In the genomic region with DNA sequence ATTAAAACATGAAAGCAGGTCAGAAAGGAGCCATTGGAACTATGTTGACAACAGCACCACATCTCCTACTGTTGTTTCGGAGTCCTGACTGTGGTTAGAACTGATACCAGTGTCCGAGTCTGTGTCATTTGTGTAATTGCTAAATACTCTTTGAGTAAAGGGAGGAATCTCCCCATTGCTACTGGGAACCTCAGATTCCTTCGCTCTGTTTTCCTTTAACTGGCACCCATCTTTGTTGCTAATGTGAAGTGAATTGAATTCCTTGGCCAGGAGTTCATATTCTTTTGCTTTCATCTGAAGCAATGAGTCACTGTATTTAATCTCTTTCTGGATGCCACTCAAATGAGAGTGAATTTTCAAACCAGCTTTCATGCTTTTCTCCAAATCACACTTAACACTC, we compare ENCODE assay signal across 16 cellular contexts. TPM values are rescaled to one million over a fixed set of nuclear protein-coding genes. Genes with fewer than 3 reads are reported as not detected.
A peak's percentile ranks its signal among the peaks of the same experiment; 100 is the strongest.
DNase-seq lines count a peak whose midpoint lies in the region; ATAC-seq, FAIRE-seq and TF ChIP-seq lines count a peak whose summit lies in the region.
"Had no signal": no experiment of that assay in that cellular context is flagged by ENCODE, and none has a peak within 500 bp of the region (broad histone marks: within the 10 kb centered on the region; RNA-seq: fewer than 3 reads in every experiment).

No MANE protein-coding gene starts in this region.

- H3K4me1 ChIP-seq in keratinocyte (ENCODE audit: control insufficient read depth, extremely low read depth, insufficient read depth, low read length) = peaks cover 24% of the 10 kb centered on the region

- no peaks in the 10 kb centered on the region for H3K27me3 ChIP-seq in keratinocyte (ENCODE audit: control insufficient read depth, extremely low read depth, insufficient read depth, low read length)

- ATAC-seq in HG02852 (IDR thresholded peaks at IDR 0.05; ENCODE audit: unreplicated experiment) (peak; percentile 57), T-cell (replicated peaks in 1 of 4) (no peak), HG02870 (IDR thresholded peaks at IDR 0.05; ENCODE audit: unreplicated experiment) (no peak)

- peaks cover 2% of the 10 kb centered on the region in 2 experiments for H3K36me3 ChIP-seq in keratinocyte (ENCODE audit: control insufficient read depth in 2 of 2, extremely low read depth in 1 of 2, insufficient read depth in 2 of 2, low read length in 2 of 2)
- H3K36me3 ChIP-seq: thoracic aorta, WERI-Rb-1 had no signal

- in situ Hi-C loops in ACHN (cut with HindIII; ENCODE audit: low pct_ligation_motif_present, low pct_unique_long_range_greater_than_20kb, low sequenced_read_pairs) (no loop called here), astrocyte of the spinal cord (cut with HindIII; ENCODE audit: low sequenced_read_pairs) (no loop called here)

- peak overlapping the region; percentile 74 for H3K27ac ChIP-seq in keratinocyte (ENCODE audit: control insufficient read depth, insufficient read depth, low read length)
- H3K27ac ChIP-seq: thoracic aorta, WERI-Rb-1 had no signal

- CTCF ChIA-PET in T-cell (lab: Charles Lee) = no interaction called here

- H3K4me2 ChIP-seq in keratinocyte (ENCODE audit: control insufficient read depth, extremely low read depth, insufficient read depth, low read depth, low read length) = peak overlapping the region; percentile 23

- H3K36me3 Mint-ChIP-seq in T-cell = no peaks in the 10 kb centered on the region
- H3K36me3 Mint-ChIP-seq: memory B cell had no signal

- H3K4me3 ChIP-seq in astrocyte of the spinal cord (ENCODE audit: low read depth, low read length) = no peak overlapping the region
- no peak overlapping the region for H3K4me3 ChIP-seq in keratinocyte (ENCODE audit: control insufficient read depth in 2 of 3, extremely low read depth in 1 of 3, insufficient read depth in 2 of 3, low read depth in 1 of 3, low read length in 3 of 3)
- H3K4me3 ChIP-seq: thoracic aorta had no signal

- H3K9me1 ChIP-seq in keratinocyte (ENCODE audit: control insufficient read depth, extremely low read depth, insufficient read depth, low read length) = no peaks in the 10 kb centered on the region

- no peaks in the 10 kb centered on the region for H3K4me1 Mint-ChIP-seq in T-cell
- H3K4me1 Mint-ChIP-seq: memory B cell had no signal

- TF ChIP-seq CTCF in astrocyte of the spinal cord (IDR thresholded peaks at IDR 0.05; ENCODE audit: low read depth, low read length) = no peak
- no peak for TF ChIP-seq CTCF in keratinocyte (optimal IDR thresholded peaks at IDR 0.05 in 1 of 3, IDR thresholded peaks at IDR 0.05 in 1 of 3, conservative IDR thresholded peaks at IDR 0.05 in 1 of 3; ENCODE audit: extremely low read depth in 1 of 3, insufficient read depth in 2 of 3, low read length in 3 of 3)

- peak overlapping the region; percentile 69 for H2AFZ ChIP-seq in keratinocyte (ENCODE audit: control insufficient read depth, low read length)

- no peaks in the 10 kb centered on the region for H3K79me2 ChIP-seq in keratinocyte (ENCODE audit: control insufficient read depth, insufficient read depth, low read length)

- no peak overlapping the region for H3K9ac ChIP-seq in keratinocyte (ENCODE audit: control insufficient read depth, extremely low read depth, insufficient read depth, low read length)

- dilution Hi-C loops in keratinocyte (cut with MboI; ENCODE audit: extremely low pct_ligation_motif_present, low sequenced_read_pairs) = no loop called here

- peak; percentile 69 for FAIRE-seq in keratinocyte (lab: Jason Lieb, UNC)
- FAIRE-seq: GM12891 had no signal

- DNase-seq in ACHN (peak; percentile 36), astrocyte of the spinal cord (ENCODE audit: low read depth, low spot score) (peak; percentile 63), keratinocyte (ENCODE audit: low read depth, low spot score) (no peak), T-cell (no peak), D341Med (ENCODE audit: low spot score) (no peak)
- no peak for DNase-seq in activated CD8-positive, alpha-beta memory T cell treated with anti-CD3 and anti-CD28 coated beads, Interleukin-2, amount 50 U/mL, for 4 hours
- DNase-seq: activated naive CD4-positive, alpha-beta T cell treated with Interleukin-2 at 50 U/mL for 16 hours; caudate nucleus; NCI-H2029; WERI-Rb-1 had no signal

- no peaks in the 10 kb centered on the region for H3K27me3 Mint-ChIP-seq in T-cell
- H3K27me3 Mint-ChIP-seq: memory B cell had no signal

- H4K20me1 ChIP-seq in keratinocyte (ENCODE audit: control insufficient read depth, extremely low read depth, insufficient read depth, low read length) = no peaks in the 10 kb centered on the region

- H3K4me3 Mint-ChIP-seq in T-cell = no peak overlapping the region
- H3K4me3 Mint-ChIP-seq: memory B cell had no signal

- no peaks in the 10 kb centered on the region for H3K9me3 ChIP-seq in keratinocyte (ENCODE audit: control insufficient read depth, low read depth, low read length)
- H3K9me3 ChIP-seq: thoracic aorta had no signal

- H3K9me3 Mint-ChIP-seq in T-cell = peaks cover 0 to 6% (median 4%) of the 10 kb centered on the region in 3 donors
- H3K9me3 Mint-ChIP-seq: memory B cell had no signal

- POLR2A ChIA-PET in T-cell (lab: Charles Lee) = no interaction called here

- no peak overlapping the region for H3K27ac Mint-ChIP-seq in T-cell
- H3K27ac Mint-ChIP-seq: memory B cell had no signal

RNA-seq across cellular contexts. Expression of a gene that starts 31.5 kb away (rescaled TPM):
- 2.5 to 4.7 TPM (median 4.2 TPM) in 3 replicates for polyA plus RNA-seq in keratinocyte
- polyA plus RNA-seq in keratinocyte (2011; ENCODE audit: low read depth) = 1.4 TPM
- 1.6 and 3.1 TPM in 2 replicates for polyA plus RNA-seq in keratinocyte (2011; cell fraction: cytosol; rRNA removed)
- 4.5 and 6.0 TPM in 2 replicates for polyA plus RNA-seq in keratinocyte (2011; cell fraction: nucleus; rRNA removed)
- polyA plus RNA-seq in keratinocyte (2012; ENCODE audit: low replicate concordance) = 1.6 and 2.2 TPM in 2 replicates
- polyA minus RNA-seq in keratinocyte = 1.4 to 4.9 TPM (median 3.8 TPM) in 3 replicates
- polyA minus RNA-seq in keratinocyte (2011; cell fraction: cytosol; rRNA and poly(A)+ RNA removed) = 1.9 TPM
- 4.6 and 9.6 TPM in 2 replicates for polyA minus RNA-seq in keratinocyte (2011; cell fraction: nucleus; rRNA and poly(A)+ RNA removed)
- total RNA-seq in T-cell = not detected
- total RNA-seq: activated CD8-positive, alpha-beta memory T cell treated with anti-CD3 and anti-CD28 coated beads for 36 hours had no signal

Comparison
In these comparisons a context has a peak if more than half of its experiments do, and no peak if none do; other contexts are left out.
1. DNase-seq: peak in ACHN (single experiment) and astrocyte of the spinal cord (single experiment); none in keratinocyte (single experiment), activated CD8-positive, alpha-beta memory T cell treated with anti-CD3 and anti-CD28 coated beads, Interleukin-2, amount 50 U/mL, for 4 hours (single experiment), T-cell (0 of 34) and D341Med (single experiment).